2 cellular contexts compared by ENCODE assay signal in the genomic region with DNA sequence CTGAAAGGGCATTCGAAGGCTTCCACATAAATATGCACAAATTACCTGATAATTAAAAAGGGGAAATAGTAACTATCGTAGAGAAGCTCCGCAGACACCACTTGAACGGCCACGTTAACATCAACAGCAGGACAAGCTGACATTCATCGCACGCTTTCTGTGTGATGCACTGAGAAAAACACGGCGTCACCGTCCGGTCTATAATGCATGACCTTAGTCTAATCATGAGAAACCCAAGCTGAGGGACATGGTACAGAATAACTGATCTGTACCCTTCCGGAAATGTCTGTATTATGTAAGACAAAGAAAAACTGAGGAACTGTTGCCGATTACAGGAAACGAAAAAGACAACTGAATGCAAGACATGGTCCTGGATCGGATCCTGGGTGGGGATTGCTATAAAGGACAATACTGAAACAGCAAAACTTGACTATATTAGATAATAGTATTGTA.
TF ChIP-seq lines count a peak whose summit lies in the region.

No MANE protein-coding gene starts in this region.

TF ChIP-seq in K562, 482 proteins besides CTCF, POLR2A, EP300 and RAD21 (continued from another document and continues in another):
- TF ChIP-seq, protein P1, sequence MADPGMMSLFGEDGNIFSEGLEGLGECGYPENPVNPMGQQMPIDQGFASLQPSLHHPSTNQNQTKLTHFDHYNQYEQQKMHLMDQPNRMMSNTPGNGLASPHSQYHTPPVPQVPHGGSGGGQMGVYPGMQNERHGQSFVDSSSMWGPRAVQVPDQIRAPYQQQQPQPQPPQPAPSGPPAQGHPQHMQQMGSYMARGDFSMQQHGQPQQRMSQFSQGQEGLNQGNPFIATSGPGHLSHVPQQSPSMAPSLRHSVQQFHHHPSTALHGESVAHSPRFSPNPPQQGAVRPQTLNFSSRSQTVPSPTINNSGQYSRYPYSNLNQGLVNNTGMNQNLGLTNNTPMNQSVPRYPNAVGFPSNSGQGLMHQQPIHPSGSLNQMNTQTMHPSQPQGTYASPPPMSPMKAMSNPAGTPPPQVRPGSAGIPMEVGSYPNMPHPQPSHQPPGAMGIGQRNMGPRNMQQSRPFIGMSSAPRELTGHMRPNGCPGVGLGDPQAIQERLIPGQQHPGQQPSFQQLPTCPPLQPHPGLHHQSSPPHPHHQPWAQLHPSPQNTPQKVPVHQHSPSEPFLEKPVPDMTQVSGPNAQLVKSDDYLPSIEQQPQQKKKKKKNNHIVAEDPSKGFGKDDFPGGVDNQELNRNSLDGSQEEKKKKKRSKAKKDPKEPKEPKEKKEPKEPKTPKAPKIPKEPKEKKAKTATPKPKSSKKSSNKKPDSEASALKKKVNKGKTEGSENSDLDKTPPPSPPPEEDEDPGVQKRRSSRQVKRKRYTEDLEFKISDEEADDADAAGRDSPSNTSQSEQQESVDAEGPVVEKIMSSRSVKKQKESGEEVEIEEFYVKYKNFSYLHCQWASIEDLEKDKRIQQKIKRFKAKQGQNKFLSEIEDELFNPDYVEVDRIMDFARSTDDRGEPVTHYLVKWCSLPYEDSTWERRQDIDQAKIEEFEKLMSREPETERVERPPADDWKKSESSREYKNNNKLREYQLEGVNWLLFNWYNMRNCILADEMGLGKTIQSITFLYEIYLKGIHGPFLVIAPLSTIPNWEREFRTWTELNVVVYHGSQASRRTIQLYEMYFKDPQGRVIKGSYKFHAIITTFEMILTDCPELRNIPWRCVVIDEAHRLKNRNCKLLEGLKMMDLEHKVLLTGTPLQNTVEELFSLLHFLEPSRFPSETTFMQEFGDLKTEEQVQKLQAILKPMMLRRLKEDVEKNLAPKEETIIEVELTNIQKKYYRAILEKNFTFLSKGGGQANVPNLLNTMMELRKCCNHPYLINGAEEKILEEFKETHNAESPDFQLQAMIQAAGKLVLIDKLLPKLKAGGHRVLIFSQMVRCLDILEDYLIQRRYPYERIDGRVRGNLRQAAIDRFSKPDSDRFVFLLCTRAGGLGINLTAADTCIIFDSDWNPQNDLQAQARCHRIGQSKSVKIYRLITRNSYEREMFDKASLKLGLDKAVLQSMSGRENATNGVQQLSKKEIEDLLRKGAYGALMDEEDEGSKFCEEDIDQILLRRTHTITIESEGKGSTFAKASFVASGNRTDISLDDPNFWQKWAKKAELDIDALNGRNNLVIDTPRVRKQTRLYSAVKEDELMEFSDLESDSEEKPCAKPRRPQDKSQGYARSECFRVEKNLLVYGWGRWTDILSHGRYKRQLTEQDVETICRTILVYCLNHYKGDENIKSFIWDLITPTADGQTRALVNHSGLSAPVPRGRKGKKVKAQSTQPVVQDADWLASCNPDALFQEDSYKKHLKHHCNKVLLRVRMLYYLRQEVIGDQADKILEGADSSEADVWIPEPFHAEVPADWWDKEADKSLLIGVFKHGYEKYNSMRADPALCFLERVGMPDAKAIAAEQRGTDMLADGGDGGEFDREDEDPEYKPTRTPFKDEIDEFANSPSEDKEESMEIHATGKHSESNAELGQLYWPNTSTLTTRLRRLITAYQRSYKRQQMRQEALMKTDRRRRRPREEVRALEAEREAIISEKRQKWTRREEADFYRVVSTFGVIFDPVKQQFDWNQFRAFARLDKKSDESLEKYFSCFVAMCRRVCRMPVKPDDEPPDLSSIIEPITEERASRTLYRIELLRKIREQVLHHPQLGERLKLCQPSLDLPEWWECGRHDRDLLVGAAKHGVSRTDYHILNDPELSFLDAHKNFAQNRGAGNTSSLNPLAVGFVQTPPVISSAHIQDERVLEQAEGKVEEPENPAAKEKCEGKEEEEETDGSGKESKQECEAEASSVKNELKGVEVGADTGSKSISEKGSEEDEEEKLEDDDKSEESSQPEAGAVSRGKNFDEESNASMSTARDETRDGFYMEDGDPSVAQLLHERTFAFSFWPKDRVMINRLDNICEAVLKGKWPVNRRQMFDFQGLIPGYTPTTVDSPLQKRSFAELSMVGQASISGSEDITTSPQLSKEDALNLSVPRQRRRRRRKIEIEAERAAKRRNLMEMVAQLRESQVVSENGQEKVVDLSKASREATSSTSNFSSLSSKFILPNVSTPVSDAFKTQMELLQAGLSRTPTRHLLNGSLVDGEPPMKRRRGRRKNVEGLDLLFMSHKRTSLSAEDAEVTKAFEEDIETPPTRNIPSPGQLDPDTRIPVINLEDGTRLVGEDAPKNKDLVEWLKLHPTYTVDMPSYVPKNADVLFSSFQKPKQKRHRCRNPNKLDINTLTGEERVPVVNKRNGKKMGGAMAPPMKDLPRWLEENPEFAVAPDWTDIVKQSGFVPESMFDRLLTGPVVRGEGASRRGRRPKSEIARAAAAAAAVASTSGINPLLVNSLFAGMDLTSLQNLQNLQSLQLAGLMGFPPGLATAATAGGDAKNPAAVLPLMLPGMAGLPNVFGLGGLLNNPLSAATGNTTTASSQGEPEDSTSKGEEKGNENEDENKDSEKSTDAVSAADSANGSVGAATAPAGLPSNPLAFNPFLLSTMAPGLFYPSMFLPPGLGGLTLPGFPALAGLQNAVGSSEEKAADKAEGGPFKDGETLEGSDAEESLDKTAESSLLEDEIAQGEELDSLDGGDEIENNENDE (IDR thresholded peaks at IDR 0.05; ENCODE audit: low read depth, low read length) = no peak
- TF ChIP-seq NFXL1 (CRISPR knock-in tag; IDR thresholded peaks at IDR 0.05) (no peak), THAP7 (CRISPR knock-in tag; IDR thresholded peaks at IDR 0.05) (no peak), KLF1 (tag; IDR thresholded peaks at IDR 0.05) (no peak), SMARCA4 (IDR thresholded peaks at IDR 0.05) (peak; percentile 55; the same call in 1 of the 2 replicates), ZBTB17 (CRISPR knock-in tag; IDR thresholded peaks at IDR 0.05) (no peak), TSC22D4 (tag; IDR thresholded peaks at IDR 0.05) (no peak), ZNF41 (CRISPR knock-in tag; conservative IDR thresholded peaks at IDR 0.05) (no peak)
- TF ChIP-seq, protein P2, sequence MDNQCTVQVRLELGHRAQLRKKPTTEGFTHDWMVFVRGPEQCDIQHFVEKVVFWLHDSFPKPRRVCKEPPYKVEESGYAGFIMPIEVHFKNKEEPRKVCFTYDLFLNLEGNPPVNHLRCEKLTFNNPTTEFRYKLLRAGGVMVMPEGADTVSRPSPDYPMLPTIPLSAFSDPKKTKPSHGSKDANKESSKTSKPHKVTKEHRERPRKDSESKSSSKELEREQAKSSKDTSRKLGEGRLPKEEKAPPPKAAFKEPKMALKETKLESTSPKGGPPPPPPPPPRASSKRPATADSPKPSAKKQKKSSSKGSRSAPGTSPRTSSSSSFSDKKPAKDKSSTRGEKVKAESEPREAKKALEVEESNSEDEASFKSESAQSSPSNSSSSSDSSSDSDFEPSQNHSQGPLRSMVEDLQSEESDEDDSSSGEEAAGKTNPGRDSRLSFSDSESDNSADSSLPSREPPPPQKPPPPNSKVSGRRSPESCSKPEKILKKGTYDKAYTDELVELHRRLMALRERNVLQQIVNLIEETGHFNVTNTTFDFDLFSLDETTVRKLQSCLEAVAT (IDR thresholded peaks at IDR 0.05) = no peak

TF ChIP-seq in HepG2, 621 proteins besides CTCF, POLR2A, EP300 and RAD21 (continued from another document):
- TF ChIP-seq ZNF790 (CRISPR knock-in tag; IDR thresholded peaks at IDR 0.05; ENCODE audit: borderline replicate concordance) = no peak
- TF ChIP-seq CEBPG (CRISPR knock-in tag; IDR thresholded peaks at IDR 0.05) = 0 out of 2 replicates have a peak, but pooled peaks have one; percentile 40
- peak; percentile 29 for TF ChIP-seq YEATS4 (CRISPR knock-in tag; IDR thresholded peaks at IDR 0.05; ENCODE audit: borderline replicate concordance)
- TF ChIP-seq BHLHE40 (IDR thresholded peaks at IDR 0.05; ENCODE audit: low read length) = no peak
- TF ChIP-seq ZMYM4 (CRISPR knock-in tag; IDR thresholded peaks at IDR 0.05) = 0 out of 2 replicates have a peak, but pooled peaks have one; percentile 0
- TF ChIP-seq DPF2 (CRISPR knock-in tag; IDR thresholded peaks at IDR 0.05; ENCODE audit: borderline replicate concordance, low read depth) = 0 out of 2 replicates have a peak, but pooled peaks have one; percentile 41
- 0 out of 2 replicates have a peak, but pooled peaks have one; percentile 21 for TF ChIP-seq ZNF644 (CRISPR knock-in tag; IDR thresholded peaks at IDR 0.05; ENCODE audit: low read depth)
- TF ChIP-seq NONO (IDR thresholded peaks at IDR 0.05) = no peak
- TF ChIP-seq NONO (CRISPR knock-in tag; conservative IDR thresholded peaks at IDR 0.05) = no peak
- peak; percentile 57; the same call in 1 of the 2 replicates for TF ChIP-seq AFF4 (CRISPR knock-in tag; IDR thresholded peaks at IDR 0.05)
- TF ChIP-seq SOX5 (CRISPR knock-in tag; IDR thresholded peaks at IDR 0.05; ENCODE audit: borderline replicate concordance) = peak; percentile 44; the same call in 1 of the 2 replicates
- TF ChIP-seq ZNF337 (CRISPR knock-in tag; IDR thresholded peaks at IDR 0.05; ENCODE audit: borderline replicate concordance, low read depth) = 0 out of 2 replicates have a peak, but pooled peaks have one; percentile 40
- TF ChIP-seq, protein P3, sequence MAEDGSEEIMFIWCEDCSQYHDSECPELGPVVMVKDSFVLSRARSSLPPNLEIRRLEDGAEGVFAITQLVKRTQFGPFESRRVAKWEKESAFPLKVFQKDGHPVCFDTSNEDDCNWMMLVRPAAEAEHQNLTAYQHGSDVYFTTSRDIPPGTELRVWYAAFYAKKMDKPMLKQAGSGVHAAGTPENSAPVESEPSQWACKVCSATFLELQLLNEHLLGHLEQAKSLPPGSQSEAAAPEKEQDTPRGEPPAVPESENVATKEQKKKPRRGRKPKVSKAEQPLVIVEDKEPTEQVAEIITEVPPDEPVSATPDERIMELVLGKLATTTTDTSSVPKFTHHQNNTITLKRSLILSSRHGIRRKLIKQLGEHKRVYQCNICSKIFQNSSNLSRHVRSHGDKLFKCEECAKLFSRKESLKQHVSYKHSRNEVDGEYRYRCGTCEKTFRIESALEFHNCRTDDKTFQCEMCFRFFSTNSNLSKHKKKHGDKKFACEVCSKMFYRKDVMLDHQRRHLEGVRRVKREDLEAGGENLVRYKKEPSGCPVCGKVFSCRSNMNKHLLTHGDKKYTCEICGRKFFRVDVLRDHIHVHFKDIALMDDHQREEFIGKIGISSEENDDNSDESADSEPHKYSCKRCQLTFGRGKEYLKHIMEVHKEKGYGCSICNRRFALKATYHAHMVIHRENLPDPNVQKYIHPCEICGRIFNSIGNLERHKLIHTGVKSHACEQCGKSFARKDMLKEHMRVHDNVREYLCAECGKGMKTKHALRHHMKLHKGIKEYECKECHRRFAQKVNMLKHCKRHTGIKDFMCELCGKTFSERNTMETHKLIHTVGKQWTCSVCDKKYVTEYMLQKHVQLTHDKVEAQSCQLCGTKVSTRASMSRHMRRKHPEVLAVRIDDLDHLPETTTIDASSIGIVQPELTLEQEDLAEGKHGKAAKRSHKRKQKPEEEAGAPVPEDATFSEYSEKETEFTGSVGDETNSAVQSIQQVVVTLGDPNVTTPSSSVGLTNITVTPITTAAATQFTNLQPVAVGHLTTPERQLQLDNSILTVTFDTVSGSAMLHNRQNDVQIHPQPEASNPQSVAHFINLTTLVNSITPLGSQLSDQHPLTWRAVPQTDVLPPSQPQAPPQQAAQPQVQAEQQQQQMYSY (CRISPR knock-in tag; IDR thresholded peaks at IDR 0.05) = peak; percentile 96
TF ChIP-seq in HepG2: peak in this region for 51.
